Comparison of ENCODE assay signal across 39 cellular contexts in genomic region chr5:29995154-29995553, GRCh38.
"Had no signal": no experiment of that assay in that cellular context is flagged by ENCODE, and none has a peak within 500 bp of the region (broad histone marks: within the 10 kb centered on the region; RNA-seq: fewer than 3 reads in every experiment).

No MANE protein-coding gene starts in this region.

- H3K27me3 ChIP-seq: adrenal gland, ascending aorta, body of pancreas, brain microvascular endothelial cell, breast epithelium, cardiac muscle cell had no signal

- H3K9me3 Mint-ChIP-seq: brain had no signal

- H3K4me3 ChIP-seq: adrenal gland, ascending aorta, body of pancreas, breast epithelium, cardiac muscle cell had no signal

- H3K36me3 Mint-ChIP-seq: activated naive CD4-positive, alpha-beta T cell treated with anti-CD3 and anti-CD28 coated beads, Interleukin-2, amount 10 ng/mL, durations not matched to agents 7 days and 5 days; activated naive CD4-positive, alpha-beta T cell treated with anti-CD3 and anti-CD28 coated beads, Interleukin-2, amount 50 U/mL, for 24 hours; activated naive CD4-positive, alpha-beta T cell treated with anti-CD3 and anti-CD28 coated beads, Interleukin-2, amount 50 U/mL, for 72 hours; activated naive CD8-positive, alpha-beta T cell treated with anti-CD3 and anti-CD28 coated beads for 36 hours; activated naive CD8-positive, alpha-beta T cell treated with anti-CD3 and anti-CD28 coated beads, Interleukin-2, amount 10 ng/mL, durations not matched to agents 7 days and 5 days; brain had no signal

- H3K4me1 ChIP-seq: adrenal gland, ascending aorta, body of pancreas, breast epithelium had no signal

- DNase-seq: activated effector memory CD4-positive, alpha-beta T cell treated with anti-CD3 and anti-CD28 coated beads, Interleukin-2, amount 50 U/mL, for 16 hours; activated effector memory CD4-positive, alpha-beta T cell treated with Interleukin-2 at 50 U/mL for 16 hours; activated gamma-delta T cell; activated gamma-delta T cell treated with Interleukin-2 at 50 U/mL for 16 hours; activated naive CD4-positive, alpha-beta T cell; activated naive CD4-positive, alpha-beta T cell treated with anti-CD3 and anti-CD28 coated beads for 36 hours; activated naive CD4-positive, alpha-beta T cell treated with anti-CD3 and anti-CD28 coated beads, Interleukin-2, amount 10 ng/mL, durations not matched to agents 7 days and 5 days; activated naive CD4-positive, alpha-beta T cell treated with anti-CD3 and anti-CD28 coated beads, Interleukin-2, amount 50 U/mL, for 16 hours; activated naive CD4-positive, alpha-beta T cell treated with Interleukin-2 at 50 U/mL for 16 hours; activated naive CD8-positive, alpha-beta T cell treated with anti-CD3 and anti-CD28 coated beads for 36 hours; activated naive CD8-positive, alpha-beta T cell treated with anti-CD3 and anti-CD28 coated beads, Interleukin-2, amount 10 ng/mL, durations not matched to agents 7 days and 5 days; activated naive CD8-positive, alpha-beta T cell treated with anti-CD3 and anti-CD28 coated beads, Interleukin-2, amount 50 U/mL, for 24 hours; activated T-cell treated with anti-CD3 and anti-CD28 coated beads, Interleukin-2, amount 50 U/mL, for 24 hours; activated T-cell treated with anti-CD3 and anti-CD28 coated beads, Interleukin-2, amount 50 U/mL, for 4 hours; activated T-cell treated with anti-CD3 and anti-CD28 coated beads, Interleukin-2, amount 50 U/mL, for 48 hours; activated T-cell treated with anti-CD3 and anti-CD28 coated beads, Interleukin-2, amount 50 U/mL, for 72 hours; adrenal gland; amniotic stem cell; amygdala; anterior cingulate cortex; aorta; body of pancreas; brain microvascular endothelial cell; caudate nucleus; central memory CD4-positive, alpha-beta T cell; cerebellar nuclear complex had no signal

- H3K27ac Mint-ChIP-seq: activated naive CD4-positive, alpha-beta T cell treated with anti-CD3 and anti-CD28 coated beads for 36 hours; activated naive CD4-positive, alpha-beta T cell treated with anti-CD3 and anti-CD28 coated beads, Interleukin-2, amount 10 ng/mL, durations not matched to agents 7 days and 5 days; activated naive CD4-positive, alpha-beta T cell treated with anti-CD3 and anti-CD28 coated beads, Interleukin-2, amount 50 U/mL, for 24 hours; activated naive CD4-positive, alpha-beta T cell treated with anti-CD3 and anti-CD28 coated beads, Interleukin-2, amount 50 U/mL, for 72 hours; activated naive CD8-positive, alpha-beta T cell; activated naive CD8-positive, alpha-beta T cell treated with anti-CD3 and anti-CD28 coated beads for 36 hours; activated naive CD8-positive, alpha-beta T cell treated with anti-CD3 and anti-CD28 coated beads, Interleukin-2, amount 10 ng/mL, durations not matched to agents 7 days and 5 days; activated naive CD8-positive, alpha-beta T cell treated with anti-CD3 and anti-CD28 coated beads, Interleukin-2, amount 50 U/mL, for 24 hours; activated T-cell treated with anti-CD3 and anti-CD28 coated beads, Interleukin-2, amount 50 U/mL, for 24 hours; activated T-cell treated with anti-CD3 and anti-CD28 coated beads, Interleukin-2, amount 50 U/mL, for 72 hours; activated T-helper 1 cell treated with anti-CD3 and anti-CD28 coated beads, Interleukin-12 subunit alpha, Interleukin-12 subunit beta, Interleukin-2, Interleukin-4 antibody, amounts not matched to agents 30 ng/mL and 10 ng/mL and 1 ng/mL, durations not matched to agents 14 hours and 24 hours and 36 hours; activated T-helper 17 cell treated with anti-CD3 and anti-CD28 coated beads, Interleukin-2, amount 50 U/mL, for 72 hours; activated T-helper 2 cell treated with anti-CD3 and anti-CD28 coated beads, Interferon-gamma antibody, Interleukin-2, Interleukin-4, amounts not matched to agents 10 μg/mL and 5 μg/mL and 100 μg/mL, durations not matched to agents 14 hours and 24 hours and 36 hours; brain had no signal

- H3K4me1 Mint-ChIP-seq: activated naive CD4-positive, alpha-beta T cell treated with anti-CD3 and anti-CD28 coated beads, Interleukin-2, amount 10 ng/mL, durations not matched to agents 7 days and 5 days; activated naive CD4-positive, alpha-beta T cell treated with anti-CD3 and anti-CD28 coated beads, Interleukin-2, amount 50 U/mL, for 24 hours; activated naive CD8-positive, alpha-beta T cell treated with anti-CD3 and anti-CD28 coated beads for 36 hours; activated naive CD8-positive, alpha-beta T cell treated with anti-CD3 and anti-CD28 coated beads, Interleukin-2, amount 10 ng/mL, durations not matched to agents 7 days and 5 days; activated naive CD8-positive, alpha-beta T cell treated with anti-CD3 and anti-CD28 coated beads, Interleukin-2, amount 50 U/mL, for 24 hours; activated T-helper 17 cell treated with anti-CD3 and anti-CD28 coated beads, Interleukin-2, amount 50 U/mL, for 72 hours; brain; central memory CD8-positive, alpha-beta T cell had no signal

- H3K4me3 Mint-ChIP-seq: activated naive CD4-positive, alpha-beta T cell treated with anti-CD3 and anti-CD28 coated beads for 36 hours; activated naive CD4-positive, alpha-beta T cell treated with anti-CD3 and anti-CD28 coated beads, Interleukin-2, amount 10 ng/mL, durations not matched to agents 7 days and 5 days; activated naive CD4-positive, alpha-beta T cell treated with anti-CD3 and anti-CD28 coated beads, Interleukin-2, amount 50 U/mL, for 24 hours; activated naive CD8-positive, alpha-beta T cell; activated naive CD8-positive, alpha-beta T cell treated with anti-CD3 and anti-CD28 coated beads for 36 hours; activated naive CD8-positive, alpha-beta T cell treated with anti-CD3 and anti-CD28 coated beads, Interleukin-2, amount 10 ng/mL, durations not matched to agents 7 days and 5 days; activated naive CD8-positive, alpha-beta T cell treated with anti-CD3 and anti-CD28 coated beads, Interleukin-2, amount 50 U/mL, for 24 hours; activated T-cell treated with anti-CD3 and anti-CD28 coated beads, Interleukin-2, amount 50 U/mL, for 24 hours; activated T-cell treated with anti-CD3 and anti-CD28 coated beads, Interleukin-2, amount 50 U/mL, for 4 hours; activated T-cell treated with anti-CD3 and anti-CD28 coated beads, Interleukin-2, amount 50 U/mL, for 72 hours; activated T-helper 1 cell treated with anti-CD3 and anti-CD28 coated beads, Interleukin-12 subunit alpha, Interleukin-12 subunit beta, Interleukin-2, Interleukin-4 antibody, amounts not matched to agents 30 ng/mL and 10 ng/mL and 1 ng/mL, durations not matched to agents 14 hours and 24 hours and 36 hours; activated T-helper 17 cell treated with anti-CD3 and anti-CD28 coated beads, Interleukin-2, amount 50 U/mL, for 72 hours; brain; central memory CD8-positive, alpha-beta T cell had no signal

- H3K36me3 ChIP-seq: adrenal gland, ascending aorta, brain microvascular endothelial cell, breast epithelium, cardiac muscle cell had no signal

- H3K9me3 ChIP-seq: adrenal gland, ascending aorta, body of pancreas, breast epithelium had no signal

- H3K27ac ChIP-seq: adrenal gland, ascending aorta, body of pancreas, brain microvascular endothelial cell, breast epithelium, cardiac muscle cell had no signal

- FAIRE-seq: astrocyte, bronchial epithelial cell had no signal

- ATAC-seq: activated naive CD4-positive, alpha-beta T cell treated with anti-CD3 and anti-CD28 coated beads, Interleukin-2, amount 50 U/mL, for 72 hours; activated naive CD8-positive, alpha-beta T cell treated with anti-CD3 and anti-CD28 coated beads, Interleukin-2, amount 50 U/mL, for 24 hours; activated T-cell treated with anti-CD3 and anti-CD28 coated beads, Interleukin-2, amount 50 U/mL, for 4 hours; activated T-cell treated with anti-CD3 and anti-CD28 coated beads, Interleukin-2, amount 50 U/mL, for 72 hours; activated T-helper 17 cell treated with anti-CD3 and anti-CD28 coated beads, Interleukin-2, amount 50 U/mL, for 72 hours; body of pancreas had no signal
